14 cellular contexts compared by ENCODE assay signal in genomic region chr6:31567531-31568370, GRCh38. TPM values are rescaled to one million over a fixed set of nuclear protein-coding genes. Genes with fewer than 3 reads are reported as not detected.
DNase-seq lines count a peak whose midpoint lies in the region; ATAC-seq and TF ChIP-seq lines count a peak whose summit lies in the region.
"Had no signal": no experiment of that assay in that cellular context is flagged by ENCODE, and none has a peak within 500 bp of the region (broad histone marks: within the 10 kb centered on the region; RNA-seq: fewer than 3 reads in every experiment).

No MANE protein-coding gene starts in this region.

- H3K27me3 ChIP-seq in spleen (replicated peaks in 1 of 7) = no peaks in the 10 kb centered on the region
- peaks cover 0 to 4% of the 10 kb centered on the region in 2 donors for H3K27me3 ChIP-seq in breast epithelium
- H3K27me3 ChIP-seq: ascending aorta, SJSA1, thyroid gland had no signal

- DNase-seq in activated CD4-positive, alpha-beta T cell treated with anti-CD3 and anti-CD28 coated beads, Interleukin-2, amount 10 ng/mL, durations not matched to agents 24 days and 14 days = peak; percentile 76
- DNase-seq in activated CD4-positive, alpha-beta T cell treated with anti-CD3 and anti-CD28 coated beads for 4 hours = no peak
- DNase-seq in OCI-LY7 (ENCODE audit: low spot score) (no peak), spleen (no peak), hypothalamus (lab: John Stamatoyannopoulos, UW) (no peak), breast epithelium (ENCODE audit: low spot score in 2 of 2) (no peak)
- peak in 1 of 2 donors; percentile 25 for DNase-seq in central memory CD8-positive, alpha-beta T cell (ENCODE audit: low spot score in 2 of 2)
- DNase-seq: NCI-H82, thyroid gland had no signal

- intact Hi-C loops in activated CD4-positive, alpha-beta T cell treated with anti-CD3 and anti-CD28 coated beads, Interleukin-2, amount 10 ng/mL, durations not matched to agents 24 days and 14 days (cut with micrococcal nuclease) = loop anchor here (1.0 kb wide), 1 partner anchor 8 kb away; no protein-coding TSS in a partner anchor
- intact Hi-C loops in OCI-LY7 (cut with micrococcal nuclease; ENCODE audit: unreplicated experiment) (loop anchor here (1.0 kb wide), 1 partner anchor 7 kb away; no protein-coding TSS in a partner anchor), spleen (cut with DNase I; ENCODE audit: low total_unique reads) (no loop called here), breast epithelium (cut with DNase I; ENCODE audit: low total_unique reads) (no loop called here)

- POLR2A ChIA-PET in OCI-LY7 (lab: Charles Lee) = interaction anchor here (0.6 to 1.9 kb wide), 6 partner anchors 8 to 45 kb away, joined by 3 to 9 read pairs (median 4); partner anchors contain the start of gene LTB

- H3K9me3 ChIP-seq in OCI-LY7 (ENCODE audit: low read length) = no peaks in the 10 kb centered on the region
- no peaks in the 10 kb centered on the region for H3K9me3 ChIP-seq in spleen
- H3K9me3 ChIP-seq in breast epithelium = no peaks in the 10 kb centered on the region
- H3K9me3 ChIP-seq: ascending aorta, SJSA1, thyroid gland had no signal

- H3K4me1 ChIP-seq in OCI-LY7 (ENCODE audit: insufficient read depth, low read length, poor library complexity, severe bottlenecking) = peaks cover 63% of the 10 kb centered on the region
- H3K4me1 ChIP-seq in spleen = peaks cover 47 to 98% (median 65%) of the 10 kb centered on the region in 6 donors
- no peaks in the 10 kb centered on the region for H3K4me1 ChIP-seq in breast epithelium
- H3K4me1 ChIP-seq: ascending aorta, thyroid gland had no signal

- TF ChIP-seq POLR2A in spleen (IDR thresholded peaks at IDR 0.05) = no peak
- TF ChIP-seq POLR2A in breast epithelium (IDR thresholded peaks at IDR 0.05) = no peak

- peak overlapping the region; percentile 75 for H3K27ac ChIP-seq in OCI-LY7 (ENCODE audit: low read depth, low read length, poor library complexity, severe bottlenecking)
- H3K27ac ChIP-seq in spleen = peak overlapping the region; percentile 31 to 98 (median 64)
- H3K27ac ChIP-seq in breast epithelium = no peak overlapping the region
- H3K27ac ChIP-seq: ascending aorta, SJSA1, thyroid gland had no signal

- no peaks in the 10 kb centered on the region for H3K9me3 Mint-ChIP-seq in activated CD4-positive, alpha-beta T cell treated with anti-CD3 and anti-CD28 coated beads, Interleukin-2, amount 10 ng/mL, durations not matched to agents 24 days and 14 days
- H3K9me3 Mint-ChIP-seq in central memory CD8-positive, alpha-beta T cell = no peaks in the 10 kb centered on the region

- peaks cover 17% of the 10 kb centered on the region for H3K27me3 Mint-ChIP-seq in activated CD4-positive, alpha-beta T cell treated with anti-CD3 and anti-CD28 coated beads, Interleukin-2, amount 10 ng/mL, durations not matched to agents 24 days and 14 days
- no peaks in the 10 kb centered on the region for H3K27me3 Mint-ChIP-seq in central memory CD8-positive, alpha-beta T cell

- no peak for TF ChIP-seq CTCF in OCI-LY7 (conservative IDR thresholded peaks at IDR 0.05; ENCODE audit: low read length)
- TF ChIP-seq CTCF in spleen (IDR thresholded peaks at IDR 0.05 in 8 of 11, conservative IDR thresholded peaks at IDR 0.05 in 3 of 11) = no peak
- no peak for TF ChIP-seq CTCF in breast epithelium (IDR thresholded peaks at IDR 0.05)

- peaks cover 21% of the 10 kb centered on the region for H3K36me3 Mint-ChIP-seq in activated CD4-positive, alpha-beta T cell treated with anti-CD3 and anti-CD28 coated beads, Interleukin-2, amount 10 ng/mL, durations not matched to agents 24 days and 14 days (ENCODE audit: low read depth)
- H3K36me3 Mint-ChIP-seq in central memory CD8-positive, alpha-beta T cell (ENCODE audit: insufficient read depth) = peaks cover 39% of the 10 kb centered on the region

- H3K4me3 ChIP-seq in OCI-LY7 (ENCODE audit: low read depth, low read length, poor library complexity, severe bottlenecking) (peak overlapping the region; percentile 16), spleen (no peak overlapping the region), breast epithelium (no peak overlapping the region)
- H3K4me3 ChIP-seq: ascending aorta, SJSA1, thyroid gland had no signal

- H3K4me1 Mint-ChIP-seq in activated CD4-positive, alpha-beta T cell treated with anti-CD3 and anti-CD28 coated beads, Interleukin-2, amount 10 ng/mL, durations not matched to agents 24 days and 14 days = peaks cover 63% of the 10 kb centered on the region
- peaks cover 69% of the 10 kb centered on the region for H3K4me1 Mint-ChIP-seq in central memory CD8-positive, alpha-beta T cell

- H4K20me1 ChIP-seq in OCI-LY7 (ENCODE audit: insufficient read depth, low read length) = no peaks in the 10 kb centered on the region

- WGBS in spleen, 5 donors = 39 to 56% (median 42%) methylated on average over 9 of the region's 9 CpGs

- CTCF ChIA-PET in OCI-LY7 (lab: Charles Lee; ENCODE audit: unreplicated experiment) = no interaction called here

- H3K27ac Mint-ChIP-seq in activated CD4-positive, alpha-beta T cell treated with anti-CD3 and anti-CD28 coated beads, Interleukin-2, amount 10 ng/mL, durations not matched to agents 24 days and 14 days = peak overlapping the region; percentile 68
- H3K27ac Mint-ChIP-seq in central memory CD8-positive, alpha-beta T cell (ENCODE audit: low read depth) = peak overlapping the region; percentile 99

- H2AFZ ChIP-seq in OCI-LY7 (ENCODE audit: low read length) = no peak overlapping the region

- H3K4me2 ChIP-seq in OCI-LY7 (ENCODE audit: low read length) = peak overlapping the region; percentile 82

- TSS peak; percentile 47 for BruUV-seq in OCI-LY7 (replicated peaks; lab: Mats Ljungman, UMichigan)

- no peaks in the 10 kb centered on the region for H3K36me3 ChIP-seq in OCI-LY7 (ENCODE audit: insufficient read depth, low read length)
- no peaks in the 10 kb centered on the region for H3K36me3 ChIP-seq in spleen
- H3K36me3 ChIP-seq in breast epithelium = no peaks in the 10 kb centered on the region
- H3K36me3 ChIP-seq: ascending aorta, SJSA1, thyroid gland had no signal

- ATAC-seq in central memory CD8-positive, alpha-beta T cell (replicated peaks; ENCODE audit: extremely low read depth, poor library complexity, severe bottlenecking) = no peak
- no peak for ATAC-seq in GM18511 (IDR thresholded peaks at IDR 0.05; ENCODE audit: unreplicated experiment)

- H3K9me2 ChIP-seq in OCI-LY7 (ENCODE audit: insufficient read depth, low read length) = no peaks in the 10 kb centered on the region

- peak overlapping the region; percentile 68 for H3K4me3 Mint-ChIP-seq in activated CD4-positive, alpha-beta T cell treated with anti-CD3 and anti-CD28 coated beads, Interleukin-2, amount 10 ng/mL, durations not matched to agents 24 days and 14 days
- H3K4me3 Mint-ChIP-seq in central memory CD8-positive, alpha-beta T cell = peak overlapping the region; percentile 65

- H3K79me2 ChIP-seq in OCI-LY7 (ENCODE audit: insufficient read depth, low read depth, low read length) = peaks cover 10% of the 10 kb centered on the region; the same call in 1 of the 2 replicates

RNA-seq across cellular contexts. Expression of gene LTA, which starts 4.3 kb away (rescaled TPM):
- total RNA-seq in activated CD4-positive, alpha-beta T cell treated with anti-CD3 and anti-CD28 coated beads, Interleukin-2, amount 10 ng/mL, durations not matched to agents 24 days and 14 days = 622 and 631 TPM in 2 replicates
- 0.98 and 1.1 TPM in 2 replicates for total RNA-seq in OCI-LY7 (2014; rRNA removed; shearing (Covaris generic))
- total RNA-seq in OCI-LY7 (2022) (4.1 and 4.3 TPM in 2 replicates), spleen (10 to 100 TPM in 1 of 7 donors, 1 to 10 TPM in 6; 2.4 to 14.4 (median 5.1) TPM), breast epithelium (under 1 TPM in 1 of 3 donors, not detected in 2; 0.29 TPM)
- 1 to 10 TPM; 6.8 to 9.2 (median 7.3) TPM for polyA plus RNA-seq in spleen
- total RNA-seq: ascending aorta, mammary epithelial cell, renal cortical epithelial cell, SJSA1, thyroid gland had no signal
- polyA plus RNA-seq: mammary epithelial cell had no signal

RNA-seq across cellular contexts. Expression of gene TNF, which starts 7.6 kb away (rescaled TPM):
- 294 and 303 TPM in 2 replicates for total RNA-seq in activated CD4-positive, alpha-beta T cell treated with anti-CD3 and anti-CD28 coated beads, Interleukin-2, amount 10 ng/mL, durations not matched to agents 24 days and 14 days
- total RNA-seq in OCI-LY7 (2014; rRNA removed; shearing (Covaris generic)) = 1.7 and 3.5 TPM in 2 replicates
- total RNA-seq in OCI-LY7 (2022) (2.5 TPM in 2 replicates), spleen (10 to 100 TPM in 5 of 7 donors, 1 to 10 TPM in 2; 6.5 to 18.3 (median 11.6) TPM), breast epithelium (under 1 TPM in 2 of 3 donors, not detected in 1; 0.33 to 0.73 TPM)
- 10 to 100 TPM in 2 of 3 donors, 1 to 10 TPM in 1; 5.5 to 17.3 (median 13.3) TPM for polyA plus RNA-seq in spleen
- total RNA-seq: SJSA1 had no signal

RNA-seq across cellular contexts. Expression of gene LTB, which starts 14.5 kb away (rescaled TPM):
- 134 and 136 TPM in 2 replicates for total RNA-seq in activated CD4-positive, alpha-beta T cell treated with anti-CD3 and anti-CD28 coated beads, Interleukin-2, amount 10 ng/mL, durations not matched to agents 24 days and 14 days
- 36.5 and 46.8 TPM in 2 replicates for total RNA-seq in OCI-LY7 (2014; rRNA removed; shearing (Covaris generic))
- total RNA-seq in OCI-LY7 (2022) (36.9 and 39.2 TPM in 2 replicates), spleen (100 to 1,000 TPM in 6 of 7 donors, 10 to 100 TPM in 1; 83.0 to 403 (median 162) TPM), breast epithelium (1 to 10 TPM in 1 of 3 donors, under 1 TPM in 1, not detected in 1; 0.96 to 1.0 TPM)
- 1,000 to 10,000 TPM in 1 of 3 donors, 100 to 1,000 TPM in 2; 804 to 1,256 (median 838) TPM for polyA plus RNA-seq in spleen
- total RNA-seq: ascending aorta, SJSA1, thyroid gland had no signal

RNA-seq across cellular contexts. Expression of gene LST1, which starts 18.3 kb away (rescaled TPM):
- 42.6 and 46.4 TPM in 2 replicates for total RNA-seq in activated CD4-positive, alpha-beta T cell treated with anti-CD3 and anti-CD28 coated beads, Interleukin-2, amount 10 ng/mL, durations not matched to agents 24 days and 14 days
- total RNA-seq in OCI-LY7 (2014; rRNA removed; shearing (Covaris generic)) = 1.2 and 3.0 TPM in 2 replicates
- total RNA-seq in OCI-LY7 (2022) (4.2 and 4.9 TPM in 2 replicates), spleen (100 to 1,000 TPM; 139 to 268 (median 217) TPM), breast epithelium (10 to 100 TPM in 1 of 3 donors, 1 to 10 TPM in 2; 8.8 to 10.7 (median 9.8) TPM)
- 100 to 1,000 TPM; 128 to 214 (median 203) TPM for polyA plus RNA-seq in spleen
- total RNA-seq: mammary epithelial cell, renal cortical epithelial cell, SJSA1 had no signal
- polyA plus RNA-seq: mammary epithelial cell had no signal

RNA-seq across cellular contexts. Expression of gene NFKBIL1, which starts 20.3 kb away (rescaled TPM):
- 14.8 and 16.2 TPM in 2 replicates for total RNA-seq in activated CD4-positive, alpha-beta T cell treated with anti-CD3 and anti-CD28 coated beads, Interleukin-2, amount 10 ng/mL, durations not matched to agents 24 days and 14 days
- 17.1 and 21.8 TPM in 2 replicates for total RNA-seq in OCI-LY7 (2014; rRNA removed; shearing (Covaris generic))
- total RNA-seq in OCI-LY7 (2022) (22.7 and 23.2 TPM in 2 replicates), spleen (10 to 100 TPM; 11.0 to 36.3 (median 19.4) TPM), breast epithelium (10 to 100 TPM; 22.3 to 34.7 (median 26.5) TPM)
- 10 to 100 TPM; 16.9 to 24.2 (median 19.3) TPM for polyA plus RNA-seq in spleen

Comparison
In these comparisons a context has a peak if more than half of its experiments do, and no peak if none do; other contexts are left out.
1. H3K27ac ChIP-seq: peak in OCI-LY7 (single experiment) and spleen (8 of 8); none in breast epithelium (0 of 2).
2. RNA of gene LTA, which starts 4.3 kb away (total RNA-seq): 622 to 631 TPM in activated CD4-positive, alpha-beta T cell treated with anti-CD3 and anti-CD28 coated beads, Interleukin-2, amount 10 ng/mL, durations not matched to agents 24 days and 14 days; 2.4 to 14.4 TPM in spleen, 0.98 to 4.3 TPM in OCI-LY7 and 0.29 TPM in breast epithelium; every median in the first group is over 10 times any median in the second.
3. RNA of gene TNF, which starts 7.6 kb away (total RNA-seq): 294 to 303 TPM in activated CD4-positive, alpha-beta T cell treated with anti-CD3 and anti-CD28 coated beads, Interleukin-2, amount 10 ng/mL, durations not matched to agents 24 days and 14 days; 6.5 to 18.3 TPM in spleen, 1.7 to 3.5 TPM in OCI-LY7 and 0.33 to 0.73 TPM in breast epithelium; every median in the first group is over 10 times any median in the second.
4. RNA of gene LTB, which starts 14.5 kb away (total RNA-seq): 83.0 to 403 TPM in spleen, 134 to 136 TPM in activated CD4-positive, alpha-beta T cell treated with anti-CD3 and anti-CD28 coated beads, Interleukin-2, amount 10 ng/mL, durations not matched to agents 24 days and 14 days and 36.5 to 46.8 TPM in OCI-LY7; 0.96 to 1.0 TPM in breast epithelium; every median in the first group is over 10 times any median in the second.
5. intact Hi-C loops: an anchor here in activated CD4-positive, alpha-beta T cell treated with anti-CD3 and anti-CD28 coated beads, Interleukin-2, amount 10 ng/mL, durations not matched to agents 24 days and 14 days (1.0 kb wide) and OCI-LY7 (1.0 kb wide); none called in spleen and breast epithelium.